ENCODE assay signal across 18 cellular contexts in the genomic region with DNA sequence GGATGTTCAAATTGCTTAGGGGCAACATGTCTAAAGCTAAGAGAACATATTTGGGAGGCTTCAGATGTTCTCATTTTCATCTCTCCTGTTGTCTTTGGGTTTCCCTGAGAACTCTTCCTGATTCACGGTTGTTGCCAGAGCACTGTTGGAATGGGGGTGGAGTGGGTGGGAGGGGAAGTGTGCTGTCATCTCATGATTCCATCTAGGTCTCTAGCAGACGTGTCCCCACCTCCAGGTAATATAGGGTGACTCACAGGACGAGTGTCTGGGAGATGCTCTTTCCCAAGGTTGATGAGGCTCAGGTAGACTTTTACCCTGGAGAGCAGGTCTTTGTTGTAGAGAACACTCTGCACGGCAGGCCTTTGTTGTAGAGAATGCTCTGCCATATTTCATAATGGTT.
"Had no signal": no experiment of that assay in that cellular context is flagged by ENCODE, and none has a peak within 500 bp of the region (broad histone marks: within the 10 kb centered on the region; RNA-seq: fewer than 3 reads in every experiment).

No MANE protein-coding gene starts in this region.

- H3K36me3 ChIP-seq: gastrocnemius medialis, ovary, tibial artery, upper lobe of right lung had no signal

- H3K4me3 ChIP-seq: dorsolateral prefrontal cortex, gastrocnemius medialis, lung, ovary, tibial artery, upper lobe of right lung had no signal

- DNase-seq: central memory CD4-positive, alpha-beta T cell; cortex of kidney; dorsolateral prefrontal cortex; effector CD8-positive, alpha-beta T cell; gastrocnemius medialis; immature natural killer cell; kidney; left colon; left ventricle myocardium superior; naive thymus-derived CD8-positive, alpha-beta T cell; ovary; right cardiac atrium; small intestine; stimulated activated CD4-positive, alpha-beta T cell treated with anti-CD3 and anti-CD28 coated beads, Interleukin-2, amount 100 ng/mL, for 48 hours; stimulated activated naive CD8-positive, alpha-beta T cell treated with anti-CD3 and anti-CD28 coated beads, Interleukin-15, Interleukin-2, amounts not matched to agents 100 U/mL and 50 U/mL, for 24 hours; tibial artery; upper lobe of right lung had no signal

- H3K9me3 ChIP-seq: gastrocnemius medialis, ovary, upper lobe of right lung had no signal

- H3K27ac ChIP-seq: dorsolateral prefrontal cortex, gastrocnemius medialis, ovary, tibial artery, upper lobe of right lung had no signal

- H3K4me1 ChIP-seq: gastrocnemius medialis, tibial artery, upper lobe of right lung had no signal

- ATAC-seq: gastrocnemius medialis; left colon; left ventricle myocardium superior; naive thymus-derived CD8-positive, alpha-beta T cell; right cardiac atrium; stimulated activated naive CD8-positive, alpha-beta T cell treated with anti-CD3 and anti-CD28 coated beads, Interleukin-15, Interleukin-2, amounts not matched to agents 100 U/mL and 50 U/mL, for 24 hours; upper lobe of right lung had no signal

- FAIRE-seq: kidney, small intestine had no signal

- H3K27me3 ChIP-seq: gastrocnemius medialis, ovary, upper lobe of right lung had no signal
